In the genomic region with DNA sequence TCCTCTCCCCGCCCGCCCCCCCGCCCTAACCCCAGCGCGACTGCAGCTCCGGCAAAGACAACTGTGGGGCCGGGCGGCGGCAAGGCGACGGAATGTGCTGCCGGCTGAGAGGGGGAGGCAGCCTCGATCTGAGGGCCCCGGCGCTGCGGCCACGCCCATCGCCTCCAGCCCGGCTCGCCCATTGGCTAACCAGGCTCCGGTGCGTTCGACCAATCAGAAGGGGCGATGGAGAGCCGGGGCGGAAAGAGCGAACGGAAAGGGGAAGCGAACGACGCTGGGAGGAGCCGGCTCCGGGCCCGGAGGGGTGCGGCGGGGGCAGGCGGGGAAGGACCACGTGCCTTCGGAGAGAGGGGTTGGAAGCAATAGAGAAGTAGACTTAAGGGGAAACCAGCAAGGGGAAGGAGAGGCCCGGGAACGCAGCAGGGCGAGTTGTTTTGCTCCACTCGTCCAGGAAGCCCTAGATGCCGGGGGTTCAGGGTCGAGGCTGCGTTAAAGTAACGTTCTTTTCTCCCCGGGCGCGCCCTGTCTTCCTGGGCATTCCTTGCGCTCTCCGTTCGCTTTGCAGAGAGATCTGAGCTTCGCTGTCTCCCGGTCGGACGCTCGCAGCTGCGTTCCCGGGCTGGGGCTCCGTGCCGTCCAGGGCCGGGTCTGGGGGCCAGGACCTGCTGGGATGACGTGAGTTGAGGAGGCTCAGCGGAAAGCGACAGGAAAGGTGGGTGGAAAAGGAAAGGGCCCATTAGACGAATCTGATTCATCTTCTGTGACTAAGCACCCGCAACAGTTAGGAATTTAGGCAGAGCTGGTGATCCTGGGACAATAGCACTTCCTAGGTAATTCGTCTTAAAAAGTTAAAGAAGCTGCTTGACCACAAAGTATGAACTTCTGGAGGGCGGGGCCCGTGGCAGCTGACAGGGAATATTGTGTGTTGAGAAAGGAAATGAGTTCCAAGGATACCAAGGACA, we compare ENCODE assay signal across 8 cellular contexts. TPM values are rescaled to one million over a fixed set of nuclear protein-coding genes. Genes with fewer than 3 reads are reported as not detected.
DNase-seq lines count a peak whose midpoint lies in the region; ATAC-seq and TF ChIP-seq lines count a peak whose summit lies in the region.

TSS of gene KPNA4 (minus strand) at position 130 of the 962 bp plus-strand sequence. CDS start 289 bp downstream, outside the sequence.

- H3K36me3 ChIP-seq in PC-3 (ENCODE audit: low read depth, low read length): peaks cover 13% of the 10 kb centered on the region

- TF ChIP-seq RAD21 in Ishikawa (IDR thresholded peaks at IDR 0.05; ENCODE audit: low read depth): no peak

- POLR2A ChIA-PET in PC-3 (lab: Charles Lee; ENCODE audit: unreplicated experiment): interaction anchor here (0.6 to 0.7 kb wide), 4 partner anchors 9 to 1730 kb away, joined by 3 to 4 read pairs (median 4); no protein-coding TSS in a partner anchor

- BruUV-seq in PC-3 (replicated peaks; lab: Mats Ljungman, UMichigan): TSS peak; percentile 77

- no peaks in the 10 kb centered on the region for H3F3A ChIP-seq in PC-3 (ENCODE audit: low read length, unreplicated experiment)

- TF ChIP-seq CTCF in PC-3 (conservative IDR thresholded peaks at IDR 0.05; ENCODE audit: low read depth, low read length): no peak

- H2AFZ ChIP-seq in PC-3 (ENCODE audit: low read length): peak within 1 kb of the TSS; percentile 83

- H3K9ac ChIP-seq in PC-3 (ENCODE audit: low read length): peak within 1 kb of the TSS; percentile 96

- peak within 1 kb of the TSS; percentile 94 for H3K4me2 ChIP-seq in PC-3 (ENCODE audit: low read length)

- H3K9me2 ChIP-seq in PC-3 (replicated peaks; ENCODE audit: low read length): no peaks in the 10 kb centered on the region

- peaks cover 45% of the 10 kb centered on the region for H3K4me1 ChIP-seq in PC-3 (ENCODE audit: insufficient read depth, low read length)

- ATAC-seq in GM21576 (IDR thresholded peaks at IDR 0.05; ENCODE audit: unreplicated experiment) (peak; percentile 91), PC-3 (peak; percentile 84)

- no peaks in the 10 kb centered on the region for H3K9me3 ChIP-seq in PC-3 (ENCODE audit: low read length)

- DNase-seq in DMS114 treated with DMSO at 0.1 percent for 48 hours (lab: John Stamatoyannopoulos, UW; ENCODE audit: unreplicated experiment) (peak; percentile 89), PC-3 (peak; percentile 99), activated T-cell treated with anti-CD3 and anti-CD28 coated beads for 48 hours (ENCODE audit: low read depth) (peak; percentile 94), epithelial cell of prostate (ENCODE audit: low read depth, low spot score) (peak; percentile 79), mucosa of gallbladder (ENCODE audit: low spot score) (peak; percentile 98)
- peak; percentile 92 to 95 for DNase-seq in stimulated activated CD8-positive, alpha-beta memory T cell treated with anti-CD3 and anti-CD28 coated beads, Interleukin-4, amount 100 ng/mL, for 4 hours (ENCODE audit: low read depth in 2 of 2, low spot score in 1 of 2)

- TF ChIP-seq EP300 in Ishikawa (IDR thresholded peaks at IDR 0.05; ENCODE audit: borderline replicate concordance): no peak

- H3K27ac ChIP-seq in PC-3 (ENCODE audit: low read length) (peak within 1 kb of the TSS; percentile 99), epithelial cell of prostate (peak within 1 kb of the TSS; percentile 100)

- H3K27me3 ChIP-seq in PC-3 (ENCODE audit: low read length): no peaks in the 10 kb centered on the region

- H3K4me3 ChIP-seq in PC-3 (ENCODE audit: low read length): peak within 1 kb of the TSS; percentile 79

- peaks cover 57% of the 10 kb centered on the region for H3K79me2 ChIP-seq in PC-3 (ENCODE audit: low read length)

- intact Hi-C loops in PC-3 (cut with micrococcal nuclease): loop anchor here (2.0 to 10.0 kb wide), 2 partner anchors 659 to 847 kb away; partner anchors contain the start of gene NMD3

- CTCF ChIA-PET in PC-3 (lab: Charles Lee): no interaction called here

- H4K20me1 ChIP-seq in PC-3 (ENCODE audit: low read length): peaks cover 39% of the 10 kb centered on the region

TF ChIP-seq in Ishikawa, 13 proteins besides CTCF, POLR2A, EP300 and RAD21:
- TF ChIP-seq CEBPB (IDR thresholded peaks at IDR 0.05) (no peak), TAF1 (IDR thresholded peaks at IDR 0.05; ENCODE audit: low read depth) (peak; percentile 82), YY1 (IDR thresholded peaks at IDR 0.05; ENCODE audit: low read depth) (peak; percentile 61; the same call in 1 of the 2 replicates), TEAD4 (IDR thresholded peaks at IDR 0.05) (peak; percentile 50; the same call in 1 of the 2 replicates), TCF12 (IDR thresholded peaks at IDR 0.05; ENCODE audit: low read depth) (peak; percentile 35; the same call in 1 of the 2 replicates), REST (IDR thresholded peaks at IDR 0.05; ENCODE audit: low read depth) (no peak), ZBTB7A (IDR thresholded peaks at IDR 0.05; ENCODE audit: low read depth) (peak; percentile 37; the same call in 1 of the 2 replicates), NFIC (IDR thresholded peaks at IDR 0.05) (0 out of 2 replicates have a peak, but pooled peaks have one; percentile 1), FOXM1 (IDR thresholded peaks at IDR 0.05; ENCODE audit: borderline replicate concordance, low read depth) (no peak), MAX (IDR thresholded peaks at IDR 0.05) (peak; percentile 97), EGR1 (IDR thresholded peaks at IDR 0.05) (no peak), CREB1 (IDR thresholded peaks at IDR 0.05; ENCODE audit: low read depth) (no peak)
- TF ChIP-seq, protein P1, sequence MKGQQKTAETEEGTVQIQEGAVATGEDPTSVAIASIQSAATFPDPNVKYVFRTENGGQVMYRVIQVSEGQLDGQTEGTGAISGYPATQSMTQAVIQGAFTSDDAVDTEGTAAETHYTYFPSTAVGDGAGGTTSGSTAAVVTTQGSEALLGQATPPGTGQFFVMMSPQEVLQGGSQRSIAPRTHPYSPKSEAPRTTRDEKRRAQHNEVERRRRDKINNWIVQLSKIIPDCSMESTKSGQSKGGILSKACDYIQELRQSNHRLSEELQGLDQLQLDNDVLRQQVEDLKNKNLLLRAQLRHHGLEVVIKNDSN (IDR thresholded peaks at IDR 0.05): peak; percentile 88

RNA-seq across cellular contexts. Expression of gene KPNA4, which starts in this region (rescaled TPM):
- total RNA-seq in PC-3 (2014; rRNA removed) (31.5 and 33.7 TPM in 2 replicates), mucosa of gallbladder (49.1 TPM)

Comparison
In these comparisons a context has a peak if more than half of its experiments do, and no peak if none do; other contexts are left out.
1. Peak in every context shown above with its lines: DNase-seq, ATAC-seq, H3K4me3 ChIP-seq and H3K27ac ChIP-seq.